22 cellular contexts compared by ENCODE assay signal in the genomic region with DNA sequence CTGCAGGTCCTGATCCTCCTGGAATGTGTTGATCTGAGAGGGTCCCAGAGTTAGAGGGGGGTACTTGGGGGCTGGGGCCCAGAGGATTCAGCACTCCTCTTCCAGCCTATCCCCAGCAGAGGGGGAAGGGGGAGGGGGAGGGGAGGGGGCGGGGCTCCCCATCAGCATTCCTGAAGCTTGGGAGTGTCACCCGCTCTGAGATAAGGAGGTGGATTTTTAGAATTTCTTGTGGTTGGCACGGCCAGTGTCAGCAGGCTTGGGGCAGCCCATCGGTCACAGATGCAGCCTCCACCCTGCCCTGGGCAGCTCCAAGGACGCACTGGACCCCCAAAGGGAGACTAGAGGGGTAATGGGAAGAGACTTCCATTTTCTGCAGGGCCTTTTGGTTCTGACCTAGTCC. TPM values are rescaled to one million over a fixed set of nuclear protein-coding genes. Genes with fewer than 3 reads are reported as not detected.
DNase-seq lines count a peak whose midpoint lies in the region; ATAC-seq, FAIRE-seq and TF ChIP-seq lines count a peak whose summit lies in the region.
"Had no signal": no experiment of that assay in that cellular context is flagged by ENCODE, and none has a peak within 500 bp of the region (broad histone marks: within the 10 kb centered on the region; RNA-seq: fewer than 3 reads in every experiment).

No MANE protein-coding gene starts in this region.

- H3K36me3 ChIP-seq in stomach: no peaks in the 10 kb centered on the region
- H3K36me3 ChIP-seq: brain microvascular endothelial cell, vagina had no signal

- WGBS in stomach, 5 donors: 19 to 59% (median 43%) methylated on average over 4 to 5 of the region's 5 CpGs

- no peak for FAIRE-seq in RCC 7860 (lab: Jason Lieb, UNC)

- H3K27me3 ChIP-seq in stomach: peaks cover 0 to 23% (median 16%) of the 10 kb centered on the region in 3 donors

- H3K27ac Mint-ChIP-seq in chondrocyte (ENCODE audit: unreplicated experiment): no peak overlapping the region
- H3K27ac Mint-ChIP-seq: activated T-helper 17 cell treated with anti-CD3 and anti-CD28 coated beads, Interleukin-2, amount 50 U/mL, for 72 hours; natural killer cell treated with Interleukin-12 subunit alpha and Interleukin-12 subunit beta and Interleukin-15 and Interleukin-18, amount 100 ng/mL, for 72 hours; T-helper 17 cell had no signal

- peaks cover 16 to 21% (median 18%) of the 10 kb centered on the region in 4 donors for H3K4me1 ChIP-seq in stomach

- no peak for TF ChIP-seq EP300 in stomach (IDR thresholded peaks at IDR 0.05)

- H3K4me3 Mint-ChIP-seq in chondrocyte (ENCODE audit: unreplicated experiment): no peak overlapping the region
- H3K4me3 Mint-ChIP-seq: activated T-helper 17 cell treated with anti-CD3 and anti-CD28 coated beads, Interleukin-2, amount 50 U/mL, for 72 hours; CD4-positive, alpha-beta memory T cell; natural killer cell treated with Interleukin-12 subunit alpha and Interleukin-12 subunit beta and Interleukin-15 and Interleukin-18, amount 100 ng/mL, for 72 hours; T-helper 17 cell had no signal

- TF ChIP-seq CTCF in stomach (IDR thresholded peaks at IDR 0.05): no peak
- TF ChIP-seq CTCF in chondrocyte (IDR thresholded peaks at IDR 0.05): no peak

- no peak overlapping the region for H3K4me3 ChIP-seq in stomach
- H3K4me3 ChIP-seq: coronary artery, vagina had no signal

- intact Hi-C loops in stomach (cut with DNase I; ENCODE audit: low total_unique reads): loop anchor here (10.0 kb wide), 1 partner anchor 480 kb away; no protein-coding TSS in a partner anchor

- ATAC-seq in left lobe of liver: no peak
- ATAC-seq: activated T-helper 17 cell treated with anti-CD3 and anti-CD28 coated beads, Interleukin-2, amount 50 U/mL, for 72 hours; natural killer cell treated with Interleukin-12 subunit alpha and Interleukin-12 subunit beta and Interleukin-15 and Interleukin-18, amount 100 ng/mL, for 72 hours; PC-3; T-helper 17 cell had no signal

- DNase-seq in D341Med (ENCODE audit: low spot score) (peak; percentile 9), HS-27A (ENCODE audit: low read depth) (peak; percentile 36), left lobe of liver (ENCODE audit: low spot score) (peak; percentile 11), stomach (peak; percentile 23), chondrocyte (ENCODE audit: low spot score) (no peak), foreskin melanocyte (no peak), RCC 7860 (ENCODE audit: low spot score) (no peak)
- DNase-seq: activated CD4-positive, alpha-beta T cell treated with anti-CD3 and anti-CD28 coated beads for 4 hours; brain microvascular endothelial cell; CD4-positive, alpha-beta memory T cell; DND-41; NCI-H1092; NCI-H1930; NCI-H2227 treated with DMSO at 0.1 percent for 48 hours; PC-3; T-helper 17 cell had no signal

- H3K4me1 Mint-ChIP-seq in chondrocyte (ENCODE audit: low read depth): peaks cover 16% of the 10 kb centered on the region
- H3K4me1 Mint-ChIP-seq: activated T-helper 17 cell treated with anti-CD3 and anti-CD28 coated beads, Interleukin-2, amount 50 U/mL, for 72 hours had no signal

- TF ChIP-seq POLR2A in stomach (IDR thresholded peaks at IDR 0.05): no peak

- H3K9me3 Mint-ChIP-seq in chondrocyte (ENCODE audit: low read depth): no peaks in the 10 kb centered on the region
- H3K9me3 Mint-ChIP-seq: activated T-helper 17 cell treated with anti-CD3 and anti-CD28 coated beads, Interleukin-2, amount 50 U/mL, for 72 hours; CD4-positive, alpha-beta memory T cell; natural killer cell treated with Interleukin-12 subunit alpha and Interleukin-12 subunit beta and Interleukin-15 and Interleukin-18, amount 100 ng/mL, for 72 hours had no signal

- no peaks in the 10 kb centered on the region for H3K27me3 Mint-ChIP-seq in chondrocyte (ENCODE audit: low read depth)

- H3K27ac ChIP-seq in stomach: no peak overlapping the region
- H3K27ac ChIP-seq: brain microvascular endothelial cell, coronary artery, parathyroid adenoma, vagina had no signal

- no peaks in the 10 kb centered on the region for H3K36me3 Mint-ChIP-seq in chondrocyte (ENCODE audit: low read depth)
- H3K36me3 Mint-ChIP-seq: CD4-positive, alpha-beta memory T cell; natural killer cell treated with Interleukin-12 subunit alpha and Interleukin-12 subunit beta and Interleukin-15 and Interleukin-18, amount 100 ng/mL, for 72 hours had no signal

- no peaks in the 10 kb centered on the region for H3K9me3 ChIP-seq in stomach
- H3K9me3 ChIP-seq: vagina had no signal

RNA-seq across cellular contexts. Expression of a gene that starts 5.3 kb away (rescaled TPM):
- total RNA-seq in left lobe of liver: not detected
- 1 to 10 TPM in 1 of 5 donors, under 1 TPM in 1, not detected in 3; 0.37 to 7.1 TPM for total RNA-seq in stomach
- under 1 TPM; 0.37 to 0.68 (median 0.46) TPM for polyA plus RNA-seq in stomach
- 1.7 to 18.1 TPM (median 2.1 TPM) in 3 replicates for total RNA-seq in chondrocyte
- total RNA-seq: SK-MEL-5 had no signal

RNA-seq across cellular contexts. Expression of a gene that starts 37.1 kb away (rescaled TPM):
- 184 TPM for total RNA-seq in left lobe of liver
- total RNA-seq in stomach: 100 to 1,000 TPM; 289 to 989 (median 416) TPM
- polyA plus RNA-seq in stomach: 1,000 to 10,000 TPM; 2,122 to 3,788 (median 2,464) TPM
- total RNA-seq in chondrocyte: 774 to 814 TPM (median 795 TPM) in 3 replicates

Comparison
In these comparisons a context has a peak if more than half of its experiments do, and no peak if none do; other contexts are left out.
1. DNase-seq: peak in D341Med (single experiment), HS-27A (single experiment), left lobe of liver (single experiment) and stomach (single experiment); none in chondrocyte (single experiment), foreskin melanocyte (single experiment) and RCC 7860 (single experiment).